Comparison of ENCODE assay signal across 8 cellular contexts in the genomic region with DNA sequence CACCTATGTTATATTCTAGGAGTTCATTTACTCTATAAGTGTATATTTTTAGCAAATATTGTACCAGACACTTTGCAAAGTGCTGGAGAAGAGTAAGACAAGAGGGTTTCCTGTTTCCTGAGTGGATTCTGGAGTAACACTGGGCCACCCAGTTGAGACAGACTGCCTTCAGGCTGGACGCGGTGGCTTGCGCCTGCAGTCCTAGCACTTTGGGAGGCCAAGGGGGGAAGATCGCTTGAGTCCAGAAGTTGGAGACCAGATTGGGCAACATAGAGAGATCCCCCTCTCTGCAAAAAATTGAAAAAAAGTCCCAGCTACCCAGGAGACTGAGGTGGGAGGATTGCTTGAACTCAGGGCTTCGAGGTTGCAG. TPM values are rescaled to one million over a fixed set of nuclear protein-coding genes. Genes with fewer than 3 reads are reported as not detected.
DNase-seq lines count a peak whose midpoint lies in the region; ATAC-seq and TF ChIP-seq lines count a peak whose summit lies in the region.

No MANE protein-coding gene starts in this region.

- peak overlapping the region; percentile 91 for H4K12ac ChIP-seq in trophoblast cell (ENCODE audit: low read depth, low read length)

- BruUV-seq in OCI-LY7 (replicated peaks; lab: Mats Ljungman, UMichigan) = no TSS peak

- H3K4me3 ChIP-seq in DND-41 (ENCODE audit: low read depth in 1 of 2, low read length in 2 of 2) (peak overlapping the region; percentile 68 to 88; a peak in 3 of 4 replicates), OCI-LY7 (ENCODE audit: low read depth, low read length, poor library complexity, severe bottlenecking) (peak overlapping the region; percentile 100), epithelial cell of esophagus (ENCODE audit: low read length) (peak overlapping the region; percentile 98), trophoblast cell (ENCODE audit: low read depth, low read length) (no peak overlapping the region)

- H3K4me2 ChIP-seq in DND-41 (ENCODE audit: insufficient read depth, low read length) (peak overlapping the region; percentile 97), OCI-LY7 (ENCODE audit: low read length) (peak overlapping the region; percentile 92), trophoblast cell (ENCODE audit: low read length) (peak overlapping the region; percentile 69)

- ATAC-seq in DND-41 (ENCODE audit: insufficient read depth, low read depth) (no peak), GM18502 (IDR thresholded peaks at IDR 0.05; ENCODE audit: poor library complexity, unreplicated experiment) (no peak), HG03354 (IDR thresholded peaks at IDR 0.05; ENCODE audit: poor library complexity, severe bottlenecking, unreplicated experiment) (no peak)

- H2AFZ ChIP-seq in DND-41 (ENCODE audit: low read depth, low read length) = peak overlapping the region; percentile 100
- peak overlapping the region; percentile 100 for H2AFZ ChIP-seq in OCI-LY7 (ENCODE audit: low read length)
- H2AFZ ChIP-seq in trophoblast cell (ENCODE audit: insufficient read depth, low read length, poor library complexity) = peak overlapping the region; percentile 98

- H3K27ac ChIP-seq in DND-41 (ENCODE audit: low read length) = peak overlapping the region; percentile 87
- H3K27ac ChIP-seq in OCI-LY7 (ENCODE audit: low read depth, low read length, poor library complexity, severe bottlenecking) = no peak overlapping the region
- H3K27ac ChIP-seq in trophoblast cell (ENCODE audit: low read depth, low read length) = no peak overlapping the region

- peaks cover 26% of the 10 kb centered on the region for H3K79me1 ChIP-seq in trophoblast cell (ENCODE audit: low read length)

- CTCF ChIA-PET in OCI-LY7 (lab: Charles Lee; ENCODE audit: unreplicated experiment) = no interaction called here

- H3K9me2 ChIP-seq in OCI-LY7 (ENCODE audit: insufficient read depth, low read length) = no peaks in the 10 kb centered on the region

- H3K79me2 ChIP-seq in DND-41 (ENCODE audit: insufficient read depth, low read length) (peaks cover 51% of the 10 kb centered on the region), OCI-LY7 (ENCODE audit: insufficient read depth, low read depth, low read length) (peaks cover 10% of the 10 kb centered on the region; the same call in 1 of the 2 replicates), trophoblast cell (ENCODE audit: control insufficient read depth, insufficient read depth, low read length, poor library complexity) (peaks cover 15% of the 10 kb centered on the region)

- no peak overlapping the region for H2BK5ac ChIP-seq in trophoblast cell (ENCODE audit: low read depth, low read length, poor library complexity)

- no CpG with 5 or more reads among the region's 5 CpGs for WGBS in trophoblast cell (ENCODE audit: extremely low coverage, insufficient coverage, insufficient read length)

- TF ChIP-seq CTCF in DND-41 (IDR thresholded peaks at IDR 0.05; ENCODE audit: borderline replicate concordance, extremely low read depth, low read length, poor library complexity, severe bottlenecking) (no peak), OCI-LY7 (conservative IDR thresholded peaks at IDR 0.05; ENCODE audit: low read length) (no peak), epithelial cell of esophagus (IDR thresholded peaks at IDR 0.05; ENCODE audit: insufficient read depth, low read depth, low read length, missing control alignments) (no peak)

- H3K36me3 ChIP-seq in DND-41 (ENCODE audit: insufficient read depth, low read length) (peaks cover 39% of the 10 kb centered on the region), OCI-LY7 (ENCODE audit: insufficient read depth, low read length) (peaks cover 26% of the 10 kb centered on the region; the same call in 1 of the 2 replicates), trophoblast cell (ENCODE audit: control insufficient read depth in 1 of 2, insufficient read depth in 2 of 2, low read length in 2 of 2) (peaks cover 11 to 16% of the 10 kb centered on the region in 2 experiments)

- H4K8ac ChIP-seq in trophoblast cell (ENCODE audit: low read depth, low read length) = peak overlapping the region; percentile 98

- H3K23ac ChIP-seq in trophoblast cell (ENCODE audit: low read length) = no peak overlapping the region

- H2AK5ac ChIP-seq in trophoblast cell (ENCODE audit: low read length) = no peak overlapping the region

- no peak overlapping the region for H2BK12ac ChIP-seq in trophoblast cell (ENCODE audit: low read length)

- H3K27me3 ChIP-seq in DND-41 (ENCODE audit: insufficient read depth, low read length, poor library complexity) (no peaks in the 10 kb centered on the region), trophoblast cell (ENCODE audit: insufficient read depth, low read length) (no peaks in the 10 kb centered on the region)

- H3K9me3 ChIP-seq in DND-41 (ENCODE audit: insufficient read depth, low read length, severe bottlenecking) (no peaks in the 10 kb centered on the region), OCI-LY7 (ENCODE audit: low read length) (no peaks in the 10 kb centered on the region), trophoblast cell (ENCODE audit: insufficient read depth, low read depth, low read length) (peaks cover 2% of the 10 kb centered on the region)

- H3K4ac ChIP-seq in trophoblast cell (ENCODE audit: low read depth, low read length) = no peak overlapping the region

- intact Hi-C loops in OCI-LY7 (cut with micrococcal nuclease; ENCODE audit: unreplicated experiment) = no loop called here

- POLR2A ChIA-PET in OCI-LY7 (lab: Charles Lee) = interaction anchor here (0.5 to 1.5 kb wide), 3 partner anchors 11 to 111 kb away, joined by 3 read pairs; no protein-coding TSS in a partner anchor

- H2BK120ac ChIP-seq in trophoblast cell (ENCODE audit: insufficient read depth, low read length, poor library complexity) = no peak overlapping the region

- H3K4me1 ChIP-seq in DND-41 (ENCODE audit: insufficient read depth, low read length) (peaks cover 49% of the 10 kb centered on the region), OCI-LY7 (ENCODE audit: insufficient read depth, low read length, poor library complexity, severe bottlenecking) (peaks cover 11% of the 10 kb centered on the region), trophoblast cell (ENCODE audit: control insufficient read depth in 1 of 2, insufficient read depth in 2 of 2, low read length in 2 of 2) (peaks cover 16 to 21% of the 10 kb centered on the region in 2 experiments)

- DNase-seq in DND-41 (no peak), OCI-LY7 (ENCODE audit: low spot score) (no peak), epithelial cell of esophagus (ENCODE audit: low read depth) (no peak), trophoblast cell (no peak), NCI-H524 treated with DMSO at 0.1 percent for 48 hours (lab: John Stamatoyannopoulos, UW) (no peak), NCI-H526 (lab: John Stamatoyannopoulos, UW) (no peak)

- no peak overlapping the region for H3K14ac ChIP-seq in trophoblast cell (ENCODE audit: low read length)

- no peak overlapping the region for H3K18ac ChIP-seq in trophoblast cell (ENCODE audit: low read length)

- H3K9ac ChIP-seq in DND-41 (ENCODE audit: low read depth, low read length) (peak overlapping the region; percentile 79), trophoblast cell (ENCODE audit: low read length) (no peak overlapping the region)

- H4K20me1 ChIP-seq in DND-41 (ENCODE audit: insufficient read depth, low read length) (peaks cover 6% of the 10 kb centered on the region; the same call in 1 of the 2 replicates), OCI-LY7 (ENCODE audit: insufficient read depth, low read length) (no peaks in the 10 kb centered on the region)

- peak overlapping the region; percentile 94 for H4K91ac ChIP-seq in trophoblast cell (ENCODE audit: low read depth, low read length)

RNA-seq across cellular contexts. Expression of a gene that starts 0.8 kb away (rescaled TPM):
- total RNA-seq in OCI-LY7 (2014; rRNA removed; shearing (Covaris generic)) = 12.0 and 19.8 TPM in 2 replicates
- 14.3 and 17.1 TPM in 2 replicates for total RNA-seq in OCI-LY7 (2022)
- polyA plus RNA-seq in trophoblast cell (2013) = 7.6 and 8.2 TPM in 2 replicates

RNA-seq across cellular contexts. Expression of a gene that starts 17.9 kb away (rescaled TPM):
- 1.4 and 2.4 TPM in 2 replicates for total RNA-seq in OCI-LY7 (2014; rRNA removed; shearing (Covaris generic))
- 2.4 and 3.9 TPM in 2 replicates for total RNA-seq in OCI-LY7 (2022)
- 0.51 and 0.74 TPM in 2 replicates for polyA plus RNA-seq in trophoblast cell (2013)

RNA-seq across cellular contexts. Expression of a gene that starts 57.5 kb away (rescaled TPM):
- total RNA-seq in OCI-LY7 (2014; rRNA removed; shearing (Covaris generic)) = 64.1 and 100 TPM in 2 replicates
- 79.7 and 84.7 TPM in 2 replicates for total RNA-seq in OCI-LY7 (2022)
- 38.5 and 40.3 TPM in 2 replicates for polyA plus RNA-seq in trophoblast cell (2013)
